In genomic region chr3:49712631-49713317, GRCh38 we compare ENCODE assay signal across 1 cellular context.
TF ChIP-seq lines count a peak whose summit lies in the region.

No MANE protein-coding gene starts in this region.

TF ChIP-seq in HCT116, 20 proteins besides CTCF, POLR2A, EP300 and RAD21:
- 0 out of 2 replicates have a peak, but pooled peaks have one; percentile 18 for TF ChIP-seq POLR2AphosphoS5 (IDR thresholded peaks at IDR 0.05; ENCODE audit: low read depth, low read length)
- TF ChIP-seq CEBPB (IDR thresholded peaks at IDR 0.05; ENCODE audit: low read depth) = no peak
